Comparison of ENCODE assay signal across 22 cellular contexts in the genomic region with DNA sequence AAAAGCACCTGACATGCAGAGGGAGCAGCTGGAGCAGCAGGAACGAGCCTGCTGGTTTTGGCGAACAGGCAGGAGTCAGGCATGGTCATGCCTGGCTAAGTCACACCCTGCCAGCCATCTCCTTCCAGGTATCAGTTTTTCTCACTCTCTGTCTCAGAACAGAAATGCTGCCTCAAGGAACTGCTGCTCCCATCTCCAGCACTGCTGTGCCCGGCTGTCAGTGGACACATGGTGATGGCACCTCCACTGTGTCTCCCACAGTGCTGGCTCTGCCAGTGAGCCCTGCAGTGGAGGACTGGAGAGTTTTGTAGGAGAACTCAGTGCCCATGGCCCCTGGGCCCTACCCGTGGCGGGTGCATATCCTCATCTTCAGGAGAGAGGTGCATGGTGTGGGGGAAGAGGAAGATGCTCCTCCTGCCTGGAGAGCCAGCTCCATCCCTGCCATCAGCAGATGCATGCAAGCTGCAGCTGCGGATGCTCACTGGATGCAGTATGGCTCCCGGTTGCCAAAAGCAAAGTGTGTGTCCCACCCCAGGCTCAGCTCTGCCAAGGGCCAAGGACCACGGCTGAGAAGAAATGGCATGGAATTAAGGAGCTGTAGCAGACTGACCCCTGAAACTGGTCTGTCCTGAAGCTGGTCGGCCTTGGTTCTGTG.
"Had no signal": no experiment of that assay in that cellular context is flagged by ENCODE, and none has a peak within 500 bp of the region (broad histone marks: within the 10 kb centered on the region; RNA-seq: fewer than 3 reads in every experiment).

No MANE protein-coding gene starts in this region.

- H3K27ac ChIP-seq: esophagus muscularis mucosa, hepatocyte, pancreas, stomach, suprapubic skin, tibial nerve, uterus had no signal

- H3K4me2 ChIP-seq: hepatocyte had no signal

- ATAC-seq: activated naive CD4-positive, alpha-beta T cell treated with anti-CD3 and anti-CD28 coated beads, Interleukin-2, amount 50 U/mL, for 72 hours; activated T-helper 17 cell treated with anti-CD3 and anti-CD28 coated beads, Interleukin-2, amount 50 U/mL, for 72 hours; effector memory CD8-positive, alpha-beta T cell; left lobe of liver; natural killer cell; pancreas; right cardiac atrium had no signal

- H3K4me3 ChIP-seq: esophagus muscularis mucosa, hepatocyte, lung, pancreas, stomach, suprapubic skin, tibial nerve, uterus had no signal

- H3K9me3 ChIP-seq: esophagus muscularis mucosa, pancreas, suprapubic skin, tibial nerve, uterus had no signal

- H3K36me3 ChIP-seq: esophagus muscularis mucosa, pancreas, stomach, suprapubic skin, tibial nerve, uterus had no signal

- DNase-seq: activated B cell treated with CpG ODN at 0.5 μM for 24 hours; activated CD4-positive, alpha-beta memory T cell treated with anti-CD3 and anti-CD28 coated beads for 36 hours; activated CD4-positive, alpha-beta T cell treated with anti-CD3 and anti-CD28 coated beads for 48 hours; activated T-cell treated with anti-CD3 and anti-CD28 coated beads, Interleukin-2, amount 50 U/mL, for 24 hours; aorta; effector memory CD8-positive, alpha-beta T cell; glutamatergic neuron; immature natural killer cell; natural killer cell; pancreas; right cardiac atrium; stimulated activated CD4-positive, alpha-beta T cell treated with anti-CD3 and anti-CD28 coated beads, Interleukin-1b, Interleukin-23, amount 100 ng/mL, for 48 hours; stomach; uterus had no signal

- H2AFZ ChIP-seq: hepatocyte had no signal

- H3K4me1 ChIP-seq: esophagus muscularis mucosa, stomach, suprapubic skin, uterus had no signal

- H3K27me3 ChIP-seq: hepatocyte, tibial nerve, uterus had no signal
